Comparison of ENCODE assay signal across 1 cellular context in the genomic region with DNA sequence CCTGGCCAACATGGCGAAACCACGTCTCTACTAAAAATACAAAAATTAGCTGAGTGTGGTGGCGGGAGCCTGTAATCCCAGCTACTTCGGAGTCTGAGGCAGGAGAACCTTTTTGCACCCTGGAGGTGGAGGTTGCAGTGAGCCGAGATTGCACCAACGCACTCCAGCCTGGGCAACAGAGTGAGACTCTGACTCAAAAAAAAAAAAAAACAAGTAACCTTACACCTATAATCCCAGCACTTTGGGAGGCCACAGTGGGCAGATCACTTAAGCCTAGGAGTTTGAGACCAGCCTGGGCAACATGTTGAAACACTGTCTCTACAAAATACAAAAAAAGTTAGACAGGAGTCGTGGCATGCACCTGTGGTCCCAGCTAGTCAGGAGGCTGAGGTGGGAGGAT. TPM values are rescaled to one million over a fixed set of nuclear protein-coding genes. Genes with fewer than 3 reads are reported as not detected.
"Had no signal": no experiment of that assay in that cellular context is flagged by ENCODE, and none has a peak within 500 bp of the region (broad histone marks: within the 10 kb centered on the region; RNA-seq: fewer than 3 reads in every experiment).

No MANE protein-coding gene starts in this region.

RNA-seq across cellular contexts. Expression of a gene that starts 51.2 kb away (rescaled TPM):
- total RNA-seq: HepG2 had no signal
- polyA plus RNA-seq: HepG2 had no signal
